9 cellular contexts compared by ENCODE assay signal in genomic region chr7:35399840-35400239, GRCh38.
"Had no signal": no experiment of that assay in that cellular context is flagged by ENCODE, and none has a peak within 500 bp of the region (broad histone marks: within the 10 kb centered on the region; RNA-seq: fewer than 3 reads in every experiment).

No MANE protein-coding gene starts in this region.

- H3K9me3 ChIP-seq: HAP-1 had no signal

- DNase-seq: GM23248, GOT3, H7, HFFc6 had no signal

- H3K4me3 ChIP-seq: GM23248, HAP-1 had no signal

- H3K27ac ChIP-seq: GM23248, HL-60 had no signal

- H3K4me1 ChIP-seq: HAP-1 had no signal

- H3K9me3 Mint-ChIP-seq: IgD-negative memory B cell had no signal

- ATAC-seq: HCT116, HepG2 had no signal

- H3K4me3 Mint-ChIP-seq: HFFc6, IgD-negative memory B cell had no signal

- H3K27ac Mint-ChIP-seq: HFFc6, IgD-negative memory B cell had no signal

- H3K36me3 ChIP-seq: HAP-1 had no signal
